ENCODE assay signal across 9 cellular contexts in genomic region chr6:170344631-170345576, GRCh38. TPM values are rescaled to one million over a fixed set of nuclear protein-coding genes. Genes with fewer than 3 reads are reported as not detected.
DNase-seq lines count a peak whose midpoint lies in the region; ATAC-seq and TF ChIP-seq lines count a peak whose summit lies in the region.
"Had no signal": no experiment of that assay in that cellular context is flagged by ENCODE, and none has a peak within 500 bp of the region (broad histone marks: within the 10 kb centered on the region; RNA-seq: fewer than 3 reads in every experiment).

No MANE protein-coding gene starts in this region.

- peaks cover 4 to 8% (median 5%) of the 10 kb centered on the region in 7 donors for H3K9me3 Mint-ChIP-seq in CD14-positive monocyte

- no peak for TF ChIP-seq POLR2A in gastroesophageal sphincter (IDR thresholded peaks at IDR 0.05)

- peaks cover 6% of the 10 kb centered on the region for H3K4me1 Mint-ChIP-seq in CD14-positive monocyte

- peak overlapping the region in 5 of 7 donors; percentile 23 to 83 (median 47) for H3K27ac Mint-ChIP-seq in CD14-positive monocyte

- H3K4me3 Mint-ChIP-seq in CD14-positive monocyte = no peak overlapping the region

- no peaks in the 10 kb centered on the region for H3K27me3 Mint-ChIP-seq in CD14-positive monocyte (ENCODE audit: low read depth in 3 of 3)

- WGBS in gastroesophageal sphincter (ENCODE audit: low coverage in 1 of 2), 2 donors = 68 to 73% methylated on average over 8 to 10 of the region's 10 CpGs

- H3K36me3 Mint-ChIP-seq in CD14-positive monocyte = peaks cover 78 to 89% of the 10 kb centered on the region in 2 donors

- H3K27me3 ChIP-seq in gastroesophageal sphincter (no peaks in the 10 kb centered on the region), thoracic aorta (replicated peaks; ENCODE audit: insufficient read depth) (no peaks in the 10 kb centered on the region)

- no peak overlapping the region for H3K4me3 ChIP-seq in HFF-Myc (replicated peaks; ENCODE audit: low read depth, low read length)
- H3K4me3 ChIP-seq in gastroesophageal sphincter = no peak overlapping the region
- H3K4me3 ChIP-seq in thoracic aorta = no peak overlapping the region

- DNase-seq in CD14-positive monocyte (ENCODE audit: low spot score) (no peak), HFF-Myc (ENCODE audit: extremely low read depth, low read depth) (peak; percentile 32), SW 1271 (lab: John Stamatoyannopoulos, UW) (peak; percentile 32 to 83), thoracic aorta (ENCODE audit: low spot score) (no peak), activated gamma-delta T cell treated with Interleukin-2 at 50 U/mL for 16 hours (no peak), NCI-H82 treated with DMSO at 0.1 percent for 48 hours (lab: John Stamatoyannopoulos, UW; ENCODE audit: unreplicated experiment) (no peak)

- no peaks in the 10 kb centered on the region for H3K9me3 ChIP-seq in gastroesophageal sphincter
- no peaks in the 10 kb centered on the region for H3K9me3 ChIP-seq in thoracic aorta

- H3K27ac ChIP-seq in gastroesophageal sphincter = peak overlapping the region in 1 of 4 donors; percentile 21
- no peak overlapping the region for H3K27ac ChIP-seq in thoracic aorta
- H3K27ac ChIP-seq: HL-60 had no signal

- no peak for TF ChIP-seq EP300 in gastroesophageal sphincter (IDR thresholded peaks at IDR 0.05)

- peaks cover 0 to 68% of the 10 kb centered on the region in 2 donors for H3K36me3 ChIP-seq in gastroesophageal sphincter
- peaks cover 18% of the 10 kb centered on the region for H3K36me3 ChIP-seq in thoracic aorta

- H3K4me1 ChIP-seq in gastroesophageal sphincter = no peaks in the 10 kb centered on the region
- H3K4me1 ChIP-seq in thoracic aorta (ENCODE audit: control insufficient read depth in 1 of 2, low read depth in 2 of 2) = peaks cover 3 to 5% of the 10 kb centered on the region in 2 donors

- peak; percentile 78 for ATAC-seq in gastroesophageal sphincter
- peak; percentile 43 for ATAC-seq in thoracic aorta (ENCODE audit: insufficient number of reproducible peaks, low FRiP score, low read depth)
- ATAC-seq in HG02970 (IDR thresholded peaks at IDR 0.05; ENCODE audit: low FRiP score, unreplicated experiment) = no peak

- no peak for TF ChIP-seq CTCF in CD14-positive monocyte (IDR thresholded peaks at IDR 0.05)
- no peak for TF ChIP-seq CTCF in HFF-Myc (IDR thresholded peaks at IDR 0.05; ENCODE audit: low read depth, low read length, missing control alignments)
- no peak for TF ChIP-seq CTCF in gastroesophageal sphincter (IDR thresholded peaks at IDR 0.05)
- TF ChIP-seq CTCF in thoracic aorta (IDR thresholded peaks at IDR 0.05) = no peak

- intact Hi-C loops in CD14-positive monocyte (cut with micrococcal nuclease) = no loop called here

RNA-seq across cellular contexts. Expression of gene FAM120B, which starts 38.3 kb away (rescaled TPM):
- 10 to 100 TPM; 11.2 to 20.2 TPM for polyA plus RNA-seq in CD14-positive monocyte
- total RNA-seq in gastroesophageal sphincter = 10 to 100 TPM; 24.6 to 40.3 (median 31.9) TPM
- total RNA-seq in thoracic aorta = 10 to 100 TPM; 21.0 to 24.1 TPM

RNA-seq across cellular contexts. Expression of gene DLL1, which starts 54.0 kb away (rescaled TPM):
- polyA plus RNA-seq in CD14-positive monocyte = not detected
- total RNA-seq in gastroesophageal sphincter (10 to 100 TPM in 1 of 4 donors, 1 to 10 TPM in 3; 5.3 to 11.8 (median 6.5) TPM), thoracic aorta (10 to 100 TPM in 1 of 2 donors, 1 to 10 TPM in 1; 6.1 to 12.6 TPM)

Comparison
In these comparisons a context has a peak if more than half of its experiments do, and no peak if none do; other contexts are left out.
1. DNase-seq: peak in HFF-Myc (single experiment) and SW 1271 (2 of 2); none in CD14-positive monocyte (single experiment), thoracic aorta (single experiment), activated gamma-delta T cell treated with Interleukin-2 at 50 U/mL for 16 hours (single experiment) and NCI-H82 treated with DMSO at 0.1 percent for 48 hours (single experiment).